ENCODE assay signal across 8 cellular contexts in the genomic region with DNA sequence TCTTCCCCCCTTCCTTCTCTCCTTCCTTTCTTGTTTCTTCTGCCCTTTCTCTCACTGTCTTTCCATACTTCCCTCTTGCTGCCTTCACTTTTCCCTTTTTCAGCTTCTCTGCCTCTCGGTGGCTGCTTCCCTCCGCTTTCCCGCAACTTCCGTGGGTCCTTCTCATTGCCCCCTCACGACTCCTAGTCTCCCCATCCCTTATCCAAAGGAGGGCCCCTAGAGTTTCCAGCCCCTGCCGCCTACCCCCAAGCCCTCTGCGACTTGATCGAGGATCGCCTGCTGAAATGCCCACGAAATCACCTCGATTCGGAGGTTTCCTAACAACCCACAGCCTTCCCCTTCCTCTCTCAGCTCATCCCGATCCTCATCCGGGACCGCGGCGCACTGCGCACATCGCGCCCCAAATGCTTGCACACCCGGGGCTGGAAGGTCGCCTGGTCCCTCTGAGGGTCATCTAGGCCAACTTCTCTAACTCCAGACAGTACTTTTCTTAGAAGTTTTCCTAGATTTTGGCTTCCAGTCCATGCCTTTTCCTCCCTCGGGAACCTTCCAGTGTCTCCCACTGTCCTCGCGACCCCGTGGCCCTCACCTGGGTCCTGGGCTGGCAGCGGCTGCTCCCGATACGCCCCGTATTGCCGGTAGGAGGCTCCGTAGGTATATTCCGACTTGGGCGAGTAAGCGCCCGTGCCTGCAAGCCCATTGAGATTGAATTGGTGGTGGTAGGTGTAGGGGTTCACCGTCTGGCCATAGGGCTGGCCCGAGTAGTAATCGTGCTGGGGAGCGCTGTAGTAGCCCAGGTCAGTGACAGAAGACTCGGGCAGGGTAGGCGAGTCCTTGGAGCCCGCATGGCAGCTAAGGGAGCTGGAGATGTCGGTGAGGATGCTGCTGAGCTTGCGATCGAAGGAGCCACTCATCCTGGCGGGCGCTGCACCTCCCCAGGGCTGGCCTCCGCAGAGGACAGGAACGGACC. TPM values are rescaled to one million over a fixed set of nuclear protein-coding genes. Genes with fewer than 3 reads are reported as not detected.
DNase-seq lines count a peak whose midpoint lies in the region; ATAC-seq and TF ChIP-seq lines count a peak whose summit lies in the region.

No MANE protein-coding gene starts in this region.

- H3K27me3 ChIP-seq in CD4-positive, CD25-positive, alpha-beta regulatory T cell (ENCODE audit: control insufficient read depth, insufficient read depth, low read length) = peaks cover 41% of the 10 kb centered on the region
- H3K27me3 ChIP-seq in MG63 = peaks cover 6% of the 10 kb centered on the region
- peaks cover 65% of the 10 kb centered on the region for H3K27me3 ChIP-seq in neural cell (ENCODE audit: insufficient read depth, low read depth, low read length)
- peaks cover 18% of the 10 kb centered on the region; the same call in 1 of the 2 replicates for H3K27me3 ChIP-seq in SJCRH30

- DNase-seq in CD4-positive, CD25-positive, alpha-beta regulatory T cell = no peak
- DNase-seq in MG63 = peak; percentile 38
- peak; percentile 59 for DNase-seq in coronary artery (ENCODE audit: low spot score)
- DNase-seq in NOMO-1 treated with DMSO at 0.1 percent for 48 hours (lab: John Stamatoyannopoulos, UW; ENCODE audit: unreplicated experiment) = no peak
- no peak for DNase-seq in NCI-H146 (lab: John Stamatoyannopoulos, UW)
- DNase-seq in SJCRH30 = no peak
- DNase-seq in kidney tubule cell (ENCODE audit: low spot score) = no peak

- H3K9me3 ChIP-seq in CD4-positive, CD25-positive, alpha-beta regulatory T cell (ENCODE audit: control insufficient read depth in 2 of 2, low read length in 2 of 2) = peaks cover 0 to 5% of the 10 kb centered on the region in 2 experiments
- H3K9me3 ChIP-seq in MG63 (no peaks in the 10 kb centered on the region), neural cell (ENCODE audit: low read length) (peaks cover 5% of the 10 kb centered on the region), SJCRH30 (replicated peaks) (no peaks in the 10 kb centered on the region)

- H3F3A ChIP-seq in neural cell (ENCODE audit: insufficient read depth, low read length, poor library complexity, severe bottlenecking) = no peaks in the 10 kb centered on the region

- H3K27ac Mint-ChIP-seq in CD4-positive, CD25-positive, alpha-beta regulatory T cell = peak overlapping the region in 1 of 3 donors; percentile 85

- no peak for TF ChIP-seq RAD21 in neural cell (conservative IDR thresholded peaks at IDR 0.05)

- peaks cover 85% of the 10 kb centered on the region for H3K27me3 Mint-ChIP-seq in CD4-positive, CD25-positive, alpha-beta regulatory T cell

- no peaks in the 10 kb centered on the region for H4K20me1 ChIP-seq in neural cell (ENCODE audit: insufficient read depth)

- H3K79me2 ChIP-seq in neural cell (replicated peaks; ENCODE audit: insufficient read depth, low read length) = no peaks in the 10 kb centered on the region

- H3K36me3 Mint-ChIP-seq in CD4-positive, CD25-positive, alpha-beta regulatory T cell = no peaks in the 10 kb centered on the region

- no peak for ATAC-seq in CD4-positive, CD25-positive, alpha-beta regulatory T cell (ENCODE audit: low read depth in 2 of 2)

- peaks cover 34% of the 10 kb centered on the region for H3K4me1 ChIP-seq in CD4-positive, CD25-positive, alpha-beta regulatory T cell (ENCODE audit: control insufficient read depth, insufficient read depth, low read length, poor library complexity, severe bottlenecking)
- peaks cover 2% of the 10 kb centered on the region; the same call in 1 of the 2 replicates for H3K4me1 ChIP-seq in SJCRH30

- no peaks in the 10 kb centered on the region for H3K9me2 ChIP-seq in neural cell (ENCODE audit: insufficient read depth, low read length)

- peaks cover 0 to 8% (median 0%) of the 10 kb centered on the region in 7 donors for H3K9me3 Mint-ChIP-seq in CD4-positive, CD25-positive, alpha-beta regulatory T cell

- H3K27ac ChIP-seq in CD4-positive, CD25-positive, alpha-beta regulatory T cell (ENCODE audit: insufficient read depth, low read length, poor library complexity, severe bottlenecking) = no peak overlapping the region
- H3K27ac ChIP-seq in coronary artery (no peak overlapping the region), neural cell (ENCODE audit: low read length) (no peak overlapping the region), SJCRH30 (no peak overlapping the region)

- peak overlapping the region; percentile 77 to 91 (median 88) for H3K4me3 Mint-ChIP-seq in CD4-positive, CD25-positive, alpha-beta regulatory T cell

- H2AFZ ChIP-seq in neural cell (ENCODE audit: low read depth, low read length) = no peak overlapping the region

- H3K4me1 Mint-ChIP-seq in CD4-positive, CD25-positive, alpha-beta regulatory T cell = peaks cover 0 to 46% (median 16%) of the 10 kb centered on the region in 4 donors

- no peak overlapping the region for H3K4me2 ChIP-seq in neural cell (ENCODE audit: low read length)

- H3K9ac ChIP-seq in neural cell (ENCODE audit: low read length) = no peak overlapping the region

- H3K36me3 ChIP-seq in CD4-positive, CD25-positive, alpha-beta regulatory T cell (ENCODE audit: control insufficient read depth, insufficient read depth, low read length) = no peaks in the 10 kb centered on the region
- H3K36me3 ChIP-seq in MG63 (peaks cover 20% of the 10 kb centered on the region), neural cell (ENCODE audit: insufficient read depth, low read length) (no peaks in the 10 kb centered on the region), SJCRH30 (no peaks in the 10 kb centered on the region)

- peak overlapping the region; percentile 64 for H3K4me3 ChIP-seq in CD4-positive, CD25-positive, alpha-beta regulatory T cell (ENCODE audit: low read depth, low read length)
- H3K4me3 ChIP-seq in MG63 = peak overlapping the region; percentile 66
- peak overlapping the region; percentile 73 for H3K4me3 ChIP-seq in coronary artery
- H3K4me3 ChIP-seq in neural cell (ENCODE audit: low read length) = peak overlapping the region; percentile 54
- no peak overlapping the region for H3K4me3 ChIP-seq in SJCRH30

- no peak for TF ChIP-seq CTCF in coronary artery (IDR thresholded peaks at IDR 0.05)
- no peak for TF ChIP-seq CTCF in neural cell (IDR thresholded peaks at IDR 0.05; ENCODE audit: poor library complexity, severe bottlenecking)

- TF ChIP-seq EP300 in neural cell (conservative IDR thresholded peaks at IDR 0.05; ENCODE audit: poor library complexity, severe bottlenecking) = no peak

TF ChIP-seq in neural cell, 6 proteins besides CTCF, POLR2A, EP300 and RAD21:
- TF ChIP-seq EZH2 (IDR thresholded peaks at IDR 0.05; ENCODE audit: borderline replicate concordance, insufficient read depth, low read length, poor library complexity, severe bottlenecking) (peak; percentile 58), POLR2AphosphoS5 (IDR thresholded peaks at IDR 0.05) (no peak)
- TF ChIP-seq, protein P1, sequence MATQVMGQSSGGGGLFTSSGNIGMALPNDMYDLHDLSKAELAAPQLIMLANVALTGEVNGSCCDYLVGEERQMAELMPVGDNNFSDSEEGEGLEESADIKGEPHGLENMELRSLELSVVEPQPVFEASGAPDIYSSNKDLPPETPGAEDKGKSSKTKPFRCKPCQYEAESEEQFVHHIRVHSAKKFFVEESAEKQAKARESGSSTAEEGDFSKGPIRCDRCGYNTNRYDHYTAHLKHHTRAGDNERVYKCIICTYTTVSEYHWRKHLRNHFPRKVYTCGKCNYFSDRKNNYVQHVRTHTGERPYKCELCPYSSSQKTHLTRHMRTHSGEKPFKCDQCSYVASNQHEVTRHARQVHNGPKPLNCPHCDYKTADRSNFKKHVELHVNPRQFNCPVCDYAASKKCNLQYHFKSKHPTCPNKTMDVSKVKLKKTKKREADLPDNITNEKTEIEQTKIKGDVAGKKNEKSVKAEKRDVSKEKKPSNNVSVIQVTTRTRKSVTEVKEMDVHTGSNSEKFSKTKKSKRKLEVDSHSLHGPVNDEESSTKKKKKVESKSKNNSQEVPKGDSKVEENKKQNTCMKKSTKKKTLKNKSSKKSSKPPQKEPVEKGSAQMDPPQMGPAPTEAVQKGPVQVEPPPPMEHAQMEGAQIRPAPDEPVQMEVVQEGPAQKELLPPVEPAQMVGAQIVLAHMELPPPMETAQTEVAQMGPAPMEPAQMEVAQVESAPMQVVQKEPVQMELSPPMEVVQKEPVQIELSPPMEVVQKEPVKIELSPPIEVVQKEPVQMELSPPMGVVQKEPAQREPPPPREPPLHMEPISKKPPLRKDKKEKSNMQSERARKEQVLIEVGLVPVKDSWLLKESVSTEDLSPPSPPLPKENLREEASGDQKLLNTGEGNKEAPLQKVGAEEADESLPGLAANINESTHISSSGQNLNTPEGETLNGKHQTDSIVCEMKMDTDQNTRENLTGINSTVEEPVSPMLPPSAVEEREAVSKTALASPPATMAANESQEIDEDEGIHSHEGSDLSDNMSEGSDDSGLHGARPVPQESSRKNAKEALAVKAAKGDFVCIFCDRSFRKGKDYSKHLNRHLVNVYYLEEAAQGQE (IDR thresholded peaks at IDR 0.05; ENCODE audit: borderline replicate concordance) = no peak

RNA-seq across cellular contexts. Expression of gene DLX3, which starts 0.7 kb away (rescaled TPM):
- not detected for total RNA-seq in CD4-positive, CD25-positive, alpha-beta regulatory T cell
- under 1 TPM in 2 of 4 donors, not detected in 2; 0.06 to 0.09 TPM for polyA plus RNA-seq in CD4-positive, CD25-positive, alpha-beta regulatory T cell
- 2.5 and 5.3 TPM in 2 replicates for total RNA-seq in MG63 (2014; rRNA removed; shearing (Covaris generic); ENCODE audit: low replicate concordance)
- polyA plus RNA-seq in neural cell = not detected in 2 replicates
- polyA minus RNA-seq in neural cell = not detected in 2 replicates
- not detected in 2 replicates for total RNA-seq in SJCRH30 (2014; rRNA removed; shearing (Covaris generic))

RNA-seq across cellular contexts. Expression of gene DLX4, which starts 25.4 kb away (rescaled TPM):
- total RNA-seq in CD4-positive, CD25-positive, alpha-beta regulatory T cell = not detected
- not detected for polyA plus RNA-seq in CD4-positive, CD25-positive, alpha-beta regulatory T cell
- 6.1 and 8.6 TPM in 2 replicates for total RNA-seq in MG63 (2014; rRNA removed; shearing (Covaris generic); ENCODE audit: low replicate concordance)
- polyA plus RNA-seq in neural cell = not detected in 2 replicates
- not detected in 2 replicates for polyA minus RNA-seq in neural cell
- 0.10 and 0.34 TPM in 2 replicates for total RNA-seq in SJCRH30 (2014; rRNA removed; shearing (Covaris generic))

Comparison
In these comparisons a context has a peak if more than half of its experiments do, and no peak if none do; other contexts are left out.
1. DNase-seq: peak in MG63 (single experiment) and coronary artery (single experiment); none in CD4-positive, CD25-positive, alpha-beta regulatory T cell (0 of 3), NOMO-1 treated with DMSO at 0.1 percent for 48 hours (single experiment), NCI-H146 (single experiment), SJCRH30 (0 of 2) and kidney tubule cell (single experiment).